Comparison of ENCODE assay signal across 12 cellular contexts in the genomic region with DNA sequence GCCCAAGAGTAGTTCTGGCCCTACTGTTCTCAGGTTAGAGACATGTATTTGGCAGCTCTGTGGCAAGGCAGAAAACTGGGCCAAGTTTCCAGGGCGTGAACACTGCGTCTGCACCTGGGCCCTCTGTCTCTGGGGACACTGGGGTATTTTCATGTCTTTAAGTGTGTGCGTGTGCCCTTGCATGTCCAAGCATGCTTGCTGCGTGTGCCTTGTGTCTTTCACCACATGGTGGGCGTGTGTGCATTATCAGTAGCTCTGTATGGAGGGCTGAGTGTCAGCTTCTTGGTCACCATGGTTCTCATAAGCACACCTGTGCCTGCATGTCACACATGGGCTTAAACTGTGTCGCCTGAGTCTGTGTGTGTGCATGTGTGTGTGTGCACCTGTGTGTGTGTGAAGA.
DNase-seq lines count a peak whose midpoint lies in the region; ATAC-seq and TF ChIP-seq lines count a peak whose summit lies in the region.
"Had no signal": no experiment of that assay in that cellular context is flagged by ENCODE, and none has a peak within 500 bp of the region (broad histone marks: within the 10 kb centered on the region; RNA-seq: fewer than 3 reads in every experiment).

No MANE protein-coding gene starts in this region.

- H3K18ac ChIP-seq in IMR-90 (ENCODE audit: low read depth, low read length): no peak overlapping the region

- no peak overlapping the region for H3K9ac ChIP-seq in IMR-90 (ENCODE audit: low read depth, low read length)

- no peak overlapping the region for H2BK120ac ChIP-seq in IMR-90 (ENCODE audit: low read depth, low read length)

- peaks cover 66% of the 10 kb centered on the region for H3K36me3 ChIP-seq in IMR-90 (ENCODE audit: control insufficient read depth, insufficient read depth, low read length)
- no peaks in the 10 kb centered on the region; the same call in 1 of the 2 replicates for H3K36me3 ChIP-seq in H7 (replicated peaks; ENCODE audit: control insufficient read depth, insufficient read depth, low read length)

- no TSS peak for BruUV-seq in IMR-90 (replicated peaks; lab: Mats Ljungman, UMichigan)

- no peak overlapping the region for H3K4me3 ChIP-seq in IMR-90 (ENCODE audit: insufficient read depth, low read depth, low read length)
- no peak overlapping the region for H3K4me3 ChIP-seq in H7 (ENCODE audit: insufficient read depth, low read depth, low read length)

- H2AFZ ChIP-seq in IMR-90 (replicated peaks; ENCODE audit: low read length, poor library complexity): no peak overlapping the region

- peaks cover 62 to 93% of the 10 kb centered on the region in 2 experiments for H3K79me1 ChIP-seq in IMR-90 (ENCODE audit: low read depth in 1 of 2, low read length in 2 of 2)

- 0 out of 3 replicates have a peak overlapping the region, but pooled peaks have one; percentile 26 for H2BK15ac ChIP-seq in IMR-90 (ENCODE audit: low read depth, low read length)

- TF ChIP-seq CTCF in IMR-90 (conservative IDR thresholded peaks at IDR 0.05; ENCODE audit: low read depth, low read length): no peak

- no peak overlapping the region for H4K8ac ChIP-seq in IMR-90 (ENCODE audit: low read depth in 2 of 2, low read length in 2 of 2)

- TF ChIP-seq RAD21 in IMR-90 (IDR thresholded peaks at IDR 0.05; ENCODE audit: low read length): no peak

- DNase-seq in left ventricle myocardium superior (no peak), Right ventricle myocardium inferior (ENCODE audit: missing footprints) (no peak), IMR-90 (no peak), NCI-H1417 (lab: John Stamatoyannopoulos, UW) (no peak), H7 (no peak), NCI-H2227 treated with DMSO at 0.1 percent for 48 hours (lab: John Stamatoyannopoulos, UW) (no peak)
- no peak for DNase-seq in activated CD4-positive, CD25-positive, alpha-beta regulatory T cell (lab: John Stamatoyannopoulos, UW)
- DNase-seq: ACHN; activated CD8-positive, alpha-beta T cell treated with anti-CD3 and anti-CD28 coated beads for 36 hours; kidney glomerular epithelial cell had no signal

- no peak overlapping the region; the same call in 1 of the 2 replicates for H3K4me2 ChIP-seq in IMR-90 (ENCODE audit: low read depth, low read length)

- H3K9me3 ChIP-seq in IMR-90 (ENCODE audit: control insufficient read depth, insufficient read depth, low read length): no peaks in the 10 kb centered on the region

- H3K56ac ChIP-seq in IMR-90 (ENCODE audit: extremely low read depth, insufficient read depth, low read length): no peak overlapping the region

- 100% methylated on average over 2 of the region's 6 CpGs; no CpG with 5 or more reads in 1 of the 2 experiments for WGBS in IMR-90 (ENCODE audit: extremely low coverage in 2 of 2, insufficient read length in 1 of 2), 2 experiments

- H3K27me3 ChIP-seq in IMR-90 (ENCODE audit: control insufficient read depth, insufficient read depth, low read length): no peaks in the 10 kb centered on the region
- H3K27me3 ChIP-seq in H7 (ENCODE audit: control insufficient read depth, insufficient read depth, low read length): no peaks in the 10 kb centered on the region

- no peak overlapping the region for H2AK9ac ChIP-seq in IMR-90 (replicated peaks; ENCODE audit: low read depth, low read length, poor library complexity)

- no peak overlapping the region for H2BK5ac ChIP-seq in IMR-90 (ENCODE audit: low read depth, low read length, poor library complexity, severe bottlenecking)

- intact Hi-C loops in left ventricle myocardium superior (cut with micrococcal nuclease): no loop called here
- intact Hi-C loops in Right ventricle myocardium inferior (cut with DNase I): no loop called here
- intact Hi-C loops in IMR-90 (cut with micrococcal nuclease): no loop called here

- H3K23ac ChIP-seq in IMR-90 (ENCODE audit: low read depth, low read length): no peak overlapping the region

- H3K4me1 ChIP-seq in IMR-90 (ENCODE audit: control insufficient read depth, insufficient read depth, low read length): peaks cover 14% of the 10 kb centered on the region; the same call in 1 of the 2 replicates

- H4K20me1 ChIP-seq in IMR-90 (ENCODE audit: insufficient read depth, low read length): peaks cover 92% of the 10 kb centered on the region

- H2BK20ac ChIP-seq in IMR-90 (ENCODE audit: low read depth, low read length): no peak overlapping the region

- in situ Hi-C loops in IMR-90 (cut with MboI; ENCODE audit: low sequenced_read_pairs): no loop called here

- peaks cover 53% of the 10 kb centered on the region for H3K9me1 ChIP-seq in IMR-90 (ENCODE audit: insufficient read depth, low read length)

- no peak overlapping the region; the same call in 1 of the 2 replicates for H3K4ac ChIP-seq in IMR-90 (ENCODE audit: low read depth, low read length)

- peak overlapping the region; percentile 66 for H2AK5ac ChIP-seq in IMR-90 (ENCODE audit: low read depth, low read length)

- ATAC-seq in left ventricle myocardium superior (peak; percentile 39), Right ventricle myocardium inferior (no peak), HG02840 (IDR thresholded peaks at IDR 0.05; ENCODE audit: low FRiP score, unreplicated experiment) (peak; percentile 75), IMR-90 (ENCODE audit: low read depth) (no peak)
- ATAC-seq: activated CD8-positive, alpha-beta T cell treated with anti-CD3 and anti-CD28 coated beads for 36 hours had no signal

- H4K5ac ChIP-seq in IMR-90 (ENCODE audit: low read depth, low read length): no peak overlapping the region

- POLR2A ChIA-PET in IMR-90 (lab: Charles Lee; ENCODE audit: unreplicated experiment): no interaction called here

- CTCF ChIA-PET in IMR-90 (lab: Yijun Ruan, JAX): interaction anchor here (0.8 kb wide), 1 partner anchor 44 kb away, joined by 5 read pairs; no protein-coding TSS in a partner anchor

- TF ChIP-seq POLR2A in IMR-90 (IDR thresholded peaks at IDR 0.05; ENCODE audit: low read depth, low read length): no peak

- no peak overlapping the region; the same call in 1 of the 2 replicates for H3K14ac ChIP-seq in IMR-90 (replicated peaks; ENCODE audit: low read depth, low read length)

- H3K27ac ChIP-seq in IMR-90 (ENCODE audit: insufficient read depth, low read length): no peak overlapping the region
- H3K27ac ChIP-seq: epithelial cell of prostate had no signal

- H4K91ac ChIP-seq in IMR-90 (ENCODE audit: insufficient read depth, low read depth, low read length): no peak overlapping the region; the same call in 1 of the 2 replicates

- dilution Hi-C loops in IMR-90 (cut with HindIII; ENCODE audit: low sequenced_read_pairs, unreplicated experiment): no loop called here

TF ChIP-seq in IMR-90, 13 proteins besides CTCF, POLR2A, EP300 and RAD21:
- TF ChIP-seq CEBPB (IDR thresholded peaks at IDR 0.05; ENCODE audit: low read depth, low read length) (no peak), BHLHE40 (IDR thresholded peaks at IDR 0.05; ENCODE audit: low read depth, low read length) (no peak), RFX5 (IDR thresholded peaks at IDR 0.05; ENCODE audit: low read depth, low read length) (no peak), SMC3 (IDR thresholded peaks at IDR 0.05; ENCODE audit: low read depth, low read length) (no peak), CHD1 (IDR thresholded peaks at IDR 0.05; ENCODE audit: low read depth, low read length) (no peak), MAZ (IDR thresholded peaks at IDR 0.05; ENCODE audit: borderline replicate concordance, low read depth, low read length) (no peak), RCOR1 (IDR thresholded peaks at IDR 0.05; ENCODE audit: insufficient replicate concordance, low read length) (no peak)
- TF ChIP-seq, protein P1, sequence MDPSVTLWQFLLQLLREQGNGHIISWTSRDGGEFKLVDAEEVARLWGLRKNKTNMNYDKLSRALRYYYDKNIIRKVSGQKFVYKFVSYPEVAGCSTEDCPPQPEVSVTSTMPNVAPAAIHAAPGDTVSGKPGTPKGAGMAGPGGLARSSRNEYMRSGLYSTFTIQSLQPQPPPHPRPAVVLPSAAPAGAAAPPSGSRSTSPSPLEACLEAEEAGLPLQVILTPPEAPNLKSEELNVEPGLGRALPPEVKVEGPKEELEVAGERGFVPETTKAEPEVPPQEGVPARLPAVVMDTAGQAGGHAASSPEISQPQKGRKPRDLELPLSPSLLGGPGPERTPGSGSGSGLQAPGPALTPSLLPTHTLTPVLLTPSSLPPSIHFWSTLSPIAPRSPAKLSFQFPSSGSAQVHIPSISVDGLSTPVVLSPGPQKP (IDR thresholded peaks at IDR 0.05; ENCODE audit: borderline replicate concordance, low read depth, low read length): no peak

Comparison
In these comparisons a context has a peak if more than half of its experiments do, and no peak if none do; other contexts are left out.
1. ATAC-seq: peak in left ventricle myocardium superior (single experiment) and HG02840 (single experiment); none in Right ventricle myocardium inferior (single experiment) and IMR-90 (single experiment).